Comparison of ENCODE assay signal across 1 cellular context in the genomic region with DNA sequence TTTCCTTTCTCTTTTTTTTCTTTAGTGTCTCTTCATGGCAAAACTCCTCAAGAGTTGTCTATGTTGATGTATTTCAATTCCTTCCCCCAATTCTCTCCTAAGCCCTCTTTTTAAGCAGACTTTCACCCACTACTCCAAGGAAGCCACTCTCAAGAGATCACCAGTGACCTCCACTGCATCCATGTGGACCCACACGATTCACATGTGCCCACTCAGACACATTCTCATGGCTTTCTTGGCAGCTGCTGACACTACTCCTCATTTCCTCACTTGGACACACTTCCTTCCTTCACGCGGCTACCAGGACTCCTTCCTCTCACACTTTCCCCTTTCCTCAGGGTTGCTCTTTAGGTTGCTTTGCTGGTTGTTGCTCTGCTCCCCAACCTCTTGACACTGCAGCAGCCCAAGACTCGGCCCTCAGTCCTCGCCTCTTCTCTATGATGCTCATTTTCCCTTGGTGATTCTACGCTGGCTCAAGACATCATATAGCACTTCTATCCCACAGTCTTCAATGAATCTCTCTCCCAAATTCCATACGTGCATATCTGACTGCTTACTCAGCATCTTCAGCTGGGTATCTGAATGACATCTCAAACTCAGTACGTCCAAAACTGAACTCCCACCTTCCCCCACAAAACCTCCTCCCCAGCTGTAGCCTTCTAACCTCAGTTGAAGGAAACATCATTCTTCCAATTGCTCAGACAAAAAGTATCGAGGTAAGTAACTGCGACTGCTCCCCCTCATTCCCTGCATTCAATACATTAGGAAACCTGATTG.
TF ChIP-seq lines count a peak whose summit lies in the region.

No MANE protein-coding gene starts in this region.

TF ChIP-seq in endothelial cell of umbilical vein, 7 proteins besides CTCF, POLR2A, EP300 and RAD21:
- TF ChIP-seq GATA2 (IDR thresholded peaks at IDR 0.05; ENCODE audit: insufficient read depth, insufficient read length, low read depth, low read length), result no peak
- TF ChIP-seq EZH2 (IDR thresholded peaks at IDR 0.05; ENCODE audit: borderline replicate concordance, low read depth, low read length, severe bottlenecking), result no peak
- no peak for TF ChIP-seq FOS (IDR thresholded peaks at IDR 0.05; ENCODE audit: borderline replicate concordance, insufficient read depth, low read length)
- TF ChIP-seq POLR2AphosphoS5 (IDR thresholded peaks at IDR 0.05; ENCODE audit: insufficient read depth, low read depth, low read length), result no peak
- TF ChIP-seq MYC (IDR thresholded peaks at IDR 0.05; ENCODE audit: low read depth, low read length), result no peak
- TF ChIP-seq JUN (IDR thresholded peaks at IDR 0.05; ENCODE audit: borderline replicate concordance, insufficient read depth, insufficient read length, low read depth), result no peak
TF ChIP-seq in endothelial cell of umbilical vein: peak in this region for 0.
